In genomic region chr5:144028644-144029043, GRCh38 we compare ENCODE assay signal across 11 cellular contexts.
DNase-seq lines count a peak whose midpoint lies in the region; ATAC-seq and TF ChIP-seq lines count a peak whose summit lies in the region.
"Had no signal": no experiment of that assay in that cellular context is flagged by ENCODE, and none has a peak within 500 bp of the region (broad histone marks: within the 10 kb centered on the region; RNA-seq: fewer than 3 reads in every experiment).

No MANE protein-coding gene starts in this region.

- H3K9me3 Mint-ChIP-seq in endodermal cell: no peaks in the 10 kb centered on the region
- H3K9me3 Mint-ChIP-seq in nephron progenitor cell: no peaks in the 10 kb centered on the region
- H3K9me3 Mint-ChIP-seq: activated naive CD4-positive, alpha-beta T cell treated with anti-CD3 and anti-CD28 coated beads, Interleukin-2, amount 10 ng/mL, durations not matched to agents 7 days and 5 days; stimulated activated naive B cell treated with anti-CD40 and anti-IgM and Interleukin-4, amounts not matched to agents 10 μg/mL and 1 μg/mL and 100 μg/mL, for 72 hours had no signal

- no peak overlapping the region for H3K18ac ChIP-seq in mesendoderm (ENCODE audit: low read length)

- no peaks in the 10 kb centered on the region for H3K27me3 ChIP-seq in endodermal cell (ENCODE audit: control insufficient read depth, insufficient read depth, low read length, poor library complexity, severe bottlenecking)
- H3K27me3 ChIP-seq in mesendoderm (ENCODE audit: insufficient read depth, low read length, poor library complexity): no peaks in the 10 kb centered on the region

- no peaks in the 10 kb centered on the region for H3K79me2 ChIP-seq in mesendoderm (ENCODE audit: control insufficient read depth, insufficient read depth, low read length)

- no peak overlapping the region for H3K56ac ChIP-seq in mesendoderm (ENCODE audit: low read length)

- H2BK5ac ChIP-seq in mesendoderm (ENCODE audit: low read length): no peak overlapping the region

- H3K9me3 ChIP-seq in endodermal cell (ENCODE audit: control insufficient read depth, low read length): no peaks in the 10 kb centered on the region

- no peaks in the 10 kb centered on the region for H3K27me3 Mint-ChIP-seq in endodermal cell (ENCODE audit: insufficient read depth)
- no peaks in the 10 kb centered on the region for H3K27me3 Mint-ChIP-seq in nephron progenitor cell (ENCODE audit: low read depth, poor library complexity)

- H3K4me2 ChIP-seq in mesendoderm (ENCODE audit: low read length): no peak overlapping the region

- H3K4ac ChIP-seq in mesendoderm (ENCODE audit: low read depth, low read length): no peak overlapping the region

- no peaks in the 10 kb centered on the region for H3K79me1 ChIP-seq in mesendoderm (ENCODE audit: low read length)

- H4K5ac ChIP-seq in mesendoderm (ENCODE audit: low read length): no peak overlapping the region

- H3K9ac ChIP-seq in endodermal cell (ENCODE audit: extremely low read depth, low read length, poor library complexity, severe bottlenecking) (no peak overlapping the region), mesendoderm (ENCODE audit: low read length) (no peak overlapping the region)

- no peak overlapping the region for H4K8ac ChIP-seq in mesendoderm (ENCODE audit: low read depth, low read length)

- TF ChIP-seq CTCF in endodermal cell (conservative IDR thresholded peaks at IDR 0.05) (no peak), nephron progenitor cell (IDR thresholded peaks at IDR 0.05) (no peak)

- H2AK5ac ChIP-seq in mesendoderm (ENCODE audit: low read length): no peak overlapping the region

- H3K36me3 ChIP-seq in endodermal cell (ENCODE audit: control insufficient read depth, insufficient read depth, low read length) (no peaks in the 10 kb centered on the region), mesendoderm (ENCODE audit: control insufficient read depth, insufficient read depth, low read length) (no peaks in the 10 kb centered on the region)

- H2BK120ac ChIP-seq in mesendoderm (ENCODE audit: low read depth, low read length): no peak overlapping the region

- no peak overlapping the region for H3K27ac Mint-ChIP-seq in endodermal cell
- H3K27ac Mint-ChIP-seq in nephron progenitor cell: peak overlapping the region; percentile 88
- H3K27ac Mint-ChIP-seq: activated naive CD4-positive, alpha-beta T cell treated with anti-CD3 and anti-CD28 coated beads, Interleukin-2, amount 10 ng/mL, durations not matched to agents 7 days and 5 days; stimulated activated naive B cell treated with anti-CD40 and anti-IgM and Interleukin-4, amounts not matched to agents 10 μg/mL and 1 μg/mL and 100 μg/mL, for 72 hours had no signal

- no peak for ATAC-seq in GM19395 (IDR thresholded peaks at IDR 0.05; ENCODE audit: unreplicated experiment)
- ATAC-seq: stimulated activated naive B cell treated with anti-CD40 and anti-IgM and Interleukin-4, amounts not matched to agents 10 μg/mL and 1 μg/mL and 100 μg/mL, for 72 hours had no signal

- H3K4me1 Mint-ChIP-seq in endodermal cell (peaks cover 3% of the 10 kb centered on the region), nephron progenitor cell (peaks cover 36% of the 10 kb centered on the region)
- H3K4me1 Mint-ChIP-seq: activated naive CD4-positive, alpha-beta T cell treated with anti-CD3 and anti-CD28 coated beads, Interleukin-2, amount 10 ng/mL, durations not matched to agents 7 days and 5 days; stimulated activated naive B cell treated with anti-CD40 and anti-IgM and Interleukin-4, amounts not matched to agents 10 μg/mL and 1 μg/mL and 100 μg/mL, for 72 hours had no signal

- no peak overlapping the region for H3K4me3 Mint-ChIP-seq in endodermal cell
- H3K4me3 Mint-ChIP-seq in nephron progenitor cell: peak overlapping the region; percentile 35
- H3K4me3 Mint-ChIP-seq: activated naive CD4-positive, alpha-beta T cell treated with anti-CD3 and anti-CD28 coated beads, Interleukin-2, amount 10 ng/mL, durations not matched to agents 7 days and 5 days; stimulated activated naive B cell treated with anti-CD40 and anti-IgM and Interleukin-4, amounts not matched to agents 10 μg/mL and 1 μg/mL and 100 μg/mL, for 72 hours had no signal

- H3K27ac ChIP-seq in endodermal cell (ENCODE audit: low read depth, low read length) (peak overlapping the region; percentile 10), mesendoderm (ENCODE audit: low read depth, low read length) (no peak overlapping the region)

- H3K4me1 ChIP-seq in endodermal cell (ENCODE audit: control insufficient read depth, insufficient read depth, low read length): peaks cover 3% of the 10 kb centered on the region
- no peaks in the 10 kb centered on the region for H3K4me1 ChIP-seq in mesendoderm (ENCODE audit: control insufficient read depth, low read depth, low read length)

- H2BK15ac ChIP-seq in mesendoderm (replicated peaks; ENCODE audit: low read depth): no peak overlapping the region

- WGBS in endodermal cell (ENCODE audit: insufficient coverage in 1 of 2, insufficient read length in 1 of 2), 2 experiments: 89 to 90% methylated on average over 1 to 2 of the region's 2 CpGs
- no CpG with 5 or more reads among the region's 2 CpGs for WGBS in mesendoderm (ENCODE audit: extremely low coverage, insufficient coverage, low lambda C conversion rate)

- H3K36me3 Mint-ChIP-seq in endodermal cell (ENCODE audit: low read depth) (no peaks in the 10 kb centered on the region), nephron progenitor cell (ENCODE audit: low read depth) (no peaks in the 10 kb centered on the region)
- H3K36me3 Mint-ChIP-seq: activated naive CD4-positive, alpha-beta T cell treated with anti-CD3 and anti-CD28 coated beads, Interleukin-2, amount 10 ng/mL, durations not matched to agents 7 days and 5 days; stimulated activated naive B cell treated with anti-CD40 and anti-IgM and Interleukin-4, amounts not matched to agents 10 μg/mL and 1 μg/mL and 100 μg/mL, for 72 hours had no signal

- H3K4me3 ChIP-seq in endodermal cell (ENCODE audit: low read length) (no peak overlapping the region), mesendoderm (ENCODE audit: low read length) (no peak overlapping the region)

- H3K23ac ChIP-seq in mesendoderm (ENCODE audit: low read length): no peak overlapping the region

- DNase-seq in DMS153 treated with DMSO at 0.1 percent for 48 hours (lab: John Stamatoyannopoulos, UW; ENCODE audit: unreplicated experiment) (peak; percentile 53), NCI-H2196 (lab: John Stamatoyannopoulos, UW; ENCODE audit: unreplicated experiment) (peak; percentile 47), endodermal cell (no peak), nephron progenitor cell (no peak), mesendoderm (no peak), midbrain (lab: John Stamatoyannopoulos, UW) (no peak), KG1 (lab: John Stamatoyannopoulos, UW) (no peak)
- DNase-seq: activated naive CD4-positive, alpha-beta T cell treated with anti-CD3 and anti-CD28 coated beads, Interleukin-2, amount 10 ng/mL, durations not matched to agents 7 days and 5 days; NCI-H524 treated with DMSO at 0.1 percent for 48 hours; stimulated activated naive B cell treated with anti-CD40 and anti-IgM and Interleukin-4, amounts not matched to agents 10 μg/mL and 1 μg/mL and 100 μg/mL, for 72 hours had no signal

Comparison
In these comparisons a context has a peak if more than half of its experiments do, and no peak if none do; other contexts are left out.
1. DNase-seq: peak in DMS153 treated with DMSO at 0.1 percent for 48 hours (single experiment) and NCI-H2196 (single experiment); none in endodermal cell (single experiment), nephron progenitor cell (single experiment), mesendoderm (single experiment), midbrain (single experiment) and KG1 (single experiment).